In genomic region chr3:183161552-183162345, GRCh38 we compare ENCODE assay signal across 8 cellular contexts. TPM values are rescaled to one million over a fixed set of nuclear protein-coding genes. Genes with fewer than 3 reads are reported as not detected.
A peak's percentile ranks its signal among the peaks of the same experiment; 100 is the strongest.
DNase-seq lines count a peak whose midpoint lies in the region; ATAC-seq and TF ChIP-seq lines count a peak whose summit lies in the region.

No MANE protein-coding gene starts in this region.

- peaks cover 2% of the 10 kb centered on the region for H3K27me3 Mint-ChIP-seq in activated T-helper 1 cell treated with anti-CD3 and anti-CD28 coated beads, Interleukin-12 subunit alpha, Interleukin-12 subunit beta, Interleukin-2, Interleukin-4 antibody, amounts not matched to agents 30 ng/mL and 10 ng/mL and 1 ng/mL, durations not matched to agents 14 hours and 24 hours and 36 hours (ENCODE audit: insufficient read depth)

- peaks cover 4% of the 10 kb centered on the region; the same call in 1 of the 2 replicates for H4K20me1 ChIP-seq in DOHH2 (ENCODE audit: control insufficient read depth, insufficient read depth, low read depth, low read length)

- DNase-seq in GM19240 (ENCODE audit: insufficient read length, low spot score), result peak; percentile 50
- no peak for DNase-seq in activated T-helper 1 cell treated with anti-CD3 and anti-CD28 coated beads, Interleukin-12 subunit alpha, Interleukin-12 subunit beta, Interleukin-2, Interleukin-4 antibody, amounts not matched to agents 30 ng/mL and 10 ng/mL and 1 ng/mL, durations not matched to agents 14 hours and 24 hours and 36 hours (ENCODE audit: low spot score)
- DNase-seq in islet precursor cell, result peak; percentile 80
- no peak for DNase-seq in AG08395 (ENCODE audit: low spot score)
- DNase-seq in glomerular visceral epithelial cell (ENCODE audit: extremely low spot score), result no peak

- H3K27ac Mint-ChIP-seq in activated T-helper 1 cell treated with anti-CD3 and anti-CD28 coated beads, Interleukin-12 subunit alpha, Interleukin-12 subunit beta, Interleukin-2, Interleukin-4 antibody, amounts not matched to agents 30 ng/mL and 10 ng/mL and 1 ng/mL, durations not matched to agents 14 hours and 24 hours and 36 hours, result peak overlapping the region; percentile 77

- H3K4me1 ChIP-seq in DOHH2 (ENCODE audit: control insufficient read depth, low read length), result peaks cover 20% of the 10 kb centered on the region
- peaks cover 7% of the 10 kb centered on the region for H3K4me1 ChIP-seq in stomach smooth muscle (ENCODE audit: control insufficient read depth, insufficient read depth, low read length)

- H3K4me3 ChIP-seq in DOHH2 (ENCODE audit: low read length) (peak overlapping the region; percentile 64), stomach smooth muscle (ENCODE audit: low read length in 2 of 2) (peak overlapping the region; percentile 60 to 76)

- TF ChIP-seq CTCF in DOHH2 (IDR thresholded peaks at IDR 0.05; ENCODE audit: low read depth, low read length, poor library complexity, severe bottlenecking), result peak; percentile 17

- no peaks in the 10 kb centered on the region for H3K9me3 Mint-ChIP-seq in activated T-helper 1 cell treated with anti-CD3 and anti-CD28 coated beads, Interleukin-12 subunit alpha, Interleukin-12 subunit beta, Interleukin-2, Interleukin-4 antibody, amounts not matched to agents 30 ng/mL and 10 ng/mL and 1 ng/mL, durations not matched to agents 14 hours and 24 hours and 36 hours

- H3K36me3 Mint-ChIP-seq in activated T-helper 1 cell treated with anti-CD3 and anti-CD28 coated beads, Interleukin-12 subunit alpha, Interleukin-12 subunit beta, Interleukin-2, Interleukin-4 antibody, amounts not matched to agents 30 ng/mL and 10 ng/mL and 1 ng/mL, durations not matched to agents 14 hours and 24 hours and 36 hours (ENCODE audit: low read depth), result peaks cover 8% of the 10 kb centered on the region

- H3K9me3 ChIP-seq in DOHH2 (ENCODE audit: control insufficient read depth, insufficient read depth, low read length) (0 out of 2 replicates have a peak, but pooled peaks cover 3% of the 10 kb centered on the region), stomach smooth muscle (ENCODE audit: control insufficient read depth in 2 of 2, low read length in 2 of 2) (no peaks in the 10 kb centered on the region)

- peaks cover 42% of the 10 kb centered on the region for H3K4me1 Mint-ChIP-seq in activated T-helper 1 cell treated with anti-CD3 and anti-CD28 coated beads, Interleukin-12 subunit alpha, Interleukin-12 subunit beta, Interleukin-2, Interleukin-4 antibody, amounts not matched to agents 30 ng/mL and 10 ng/mL and 1 ng/mL, durations not matched to agents 14 hours and 24 hours and 36 hours (ENCODE audit: low read depth)

- intact Hi-C loops in activated T-helper 1 cell treated with anti-CD3 and anti-CD28 coated beads, Interleukin-12 subunit alpha, Interleukin-12 subunit beta, Interleukin-2, Interleukin-4 antibody, amounts not matched to agents 30 ng/mL and 10 ng/mL and 1 ng/mL, durations not matched to agents 14 hours and 24 hours and 36 hours (cut with micrococcal nuclease), result loop anchor here (1.0 to 10.0 kb wide), 6 partner anchors 17 to 475 kb away; partner anchors contain the start of genes ATP11B and MCCC1

- H3K9me2 ChIP-seq in DOHH2 (replicated peaks; ENCODE audit: control insufficient read depth, low read length), result no peaks in the 10 kb centered on the region

- H3K27ac ChIP-seq in DOHH2 (ENCODE audit: low read depth, low read length), result no peak overlapping the region
- no peak overlapping the region for H3K27ac ChIP-seq in stomach smooth muscle (ENCODE audit: low read length)

- peak overlapping the region; percentile 87 for H3K4me3 Mint-ChIP-seq in activated T-helper 1 cell treated with anti-CD3 and anti-CD28 coated beads, Interleukin-12 subunit alpha, Interleukin-12 subunit beta, Interleukin-2, Interleukin-4 antibody, amounts not matched to agents 30 ng/mL and 10 ng/mL and 1 ng/mL, durations not matched to agents 14 hours and 24 hours and 36 hours

- H3F3A ChIP-seq in DOHH2 (ENCODE audit: control insufficient read depth, insufficient read depth), result no peaks in the 10 kb centered on the region

- peak; percentile 71 for ATAC-seq in HG03175 (IDR thresholded peaks at IDR 0.05; ENCODE audit: unreplicated experiment)

- H3K4me2 ChIP-seq in DOHH2 (ENCODE audit: low read length), result peak overlapping the region; percentile 99

- H3K9ac ChIP-seq in stomach smooth muscle (ENCODE audit: low read length in 2 of 2), result no peak overlapping the region

- peaks cover 62% of the 10 kb centered on the region for H3K27me3 ChIP-seq in DOHH2 (ENCODE audit: control insufficient read depth, low read length)
- H3K27me3 ChIP-seq in stomach smooth muscle (ENCODE audit: control insufficient read depth in 1 of 2, insufficient read depth in 2 of 2, low read length in 2 of 2), result peaks cover 9 to 18% of the 10 kb centered on the region in 2 donors

- no peaks in the 10 kb centered on the region for H3K79me2 ChIP-seq in DOHH2 (ENCODE audit: control insufficient read depth, low read length)

- no peaks in the 10 kb centered on the region for H3K36me3 ChIP-seq in DOHH2 (ENCODE audit: control insufficient read depth, low read length)
- no peaks in the 10 kb centered on the region for H3K36me3 ChIP-seq in stomach smooth muscle (ENCODE audit: control insufficient read depth in 2 of 2, insufficient read depth in 2 of 2, low read length in 2 of 2)

RNA-seq across cellular contexts. Expression of gene LAMP3, which starts 0.8 kb away (rescaled TPM):
- total RNA-seq in activated T-helper 1 cell treated with anti-CD3 and anti-CD28 coated beads, Interleukin-12 subunit alpha, Interleukin-12 subunit beta, Interleukin-2, Interleukin-4 antibody, amounts not matched to agents 30 ng/mL and 10 ng/mL and 1 ng/mL, durations not matched to agents 14 hours and 24 hours and 36 hours, result 3.1 and 4.4 TPM in 2 replicates

Comparison
In these comparisons a context has a peak if more than half of its experiments do, and no peak if none do; other contexts are left out.
1. DNase-seq: peak in GM19240 (single experiment) and islet precursor cell (single experiment); none in activated T-helper 1 cell treated with anti-CD3 and anti-CD28 coated beads, Interleukin-12 subunit alpha, Interleukin-12 subunit beta, Interleukin-2, Interleukin-4 antibody, amounts not matched to agents 30 ng/mL and 10 ng/mL and 1 ng/mL, durations not matched to agents 14 hours and 24 hours and 36 hours (single experiment), AG08395 (single experiment) and glomerular visceral epithelial cell (single experiment).